ENCODE assay signal across 1 cellular context in the genomic region with DNA sequence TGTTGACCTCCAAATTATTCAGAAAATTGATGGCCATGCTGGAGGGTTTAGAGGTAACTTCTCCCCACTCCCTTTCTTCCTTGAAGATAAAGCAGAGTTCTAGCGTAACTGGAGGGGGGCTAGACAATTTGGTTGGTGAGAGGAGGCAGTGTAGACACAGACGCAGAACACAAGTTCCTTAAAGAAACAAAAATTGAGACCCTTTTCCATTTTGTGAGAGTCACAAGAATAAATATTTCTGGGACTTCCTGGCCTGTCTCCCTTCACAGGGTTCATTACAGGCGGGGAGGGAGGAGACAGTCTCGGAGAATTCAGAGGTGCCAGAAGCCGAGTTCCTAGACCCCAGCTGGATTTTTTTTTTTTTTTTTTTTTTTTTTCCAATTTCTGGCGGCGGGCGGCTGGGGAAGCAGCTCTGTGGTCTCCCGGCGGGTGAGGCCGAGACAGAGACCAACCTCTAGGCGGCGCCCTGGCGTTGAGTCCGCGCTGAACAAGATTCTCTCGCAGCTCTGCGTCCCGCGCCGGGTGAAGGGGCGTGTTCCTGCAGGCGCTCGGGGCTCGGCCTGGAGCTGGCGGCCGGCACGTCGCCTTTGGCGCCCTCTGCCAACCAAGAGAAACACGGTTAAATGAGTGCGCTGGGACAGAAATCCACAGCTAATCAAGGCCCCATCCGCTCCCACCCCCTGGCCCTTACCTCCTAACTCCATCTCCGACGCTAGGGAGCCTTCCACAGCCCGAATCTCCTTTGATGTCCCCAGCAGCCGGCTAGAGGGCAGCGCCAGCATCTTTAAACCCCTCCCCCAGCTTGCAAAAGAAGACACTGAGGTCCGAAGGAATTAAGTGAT.
TF ChIP-seq lines count a peak whose summit lies in the region.

No MANE protein-coding gene starts in this region.

TF ChIP-seq in GM12878, 131 proteins besides CTCF, POLR2A, EP300 and RAD21:
- TF ChIP-seq PAX5 (IDR thresholded peaks at IDR 0.05; ENCODE audit: borderline replicate concordance, low read depth, low read length) (no peak), ZNF384 (IDR thresholded peaks at IDR 0.05; ENCODE audit: borderline replicate concordance, low read depth, low read length) (peak; percentile 58), PML (IDR thresholded peaks at IDR 0.05; ENCODE audit: low read length) (no peak)
- TF ChIP-seq, protein P1, sequence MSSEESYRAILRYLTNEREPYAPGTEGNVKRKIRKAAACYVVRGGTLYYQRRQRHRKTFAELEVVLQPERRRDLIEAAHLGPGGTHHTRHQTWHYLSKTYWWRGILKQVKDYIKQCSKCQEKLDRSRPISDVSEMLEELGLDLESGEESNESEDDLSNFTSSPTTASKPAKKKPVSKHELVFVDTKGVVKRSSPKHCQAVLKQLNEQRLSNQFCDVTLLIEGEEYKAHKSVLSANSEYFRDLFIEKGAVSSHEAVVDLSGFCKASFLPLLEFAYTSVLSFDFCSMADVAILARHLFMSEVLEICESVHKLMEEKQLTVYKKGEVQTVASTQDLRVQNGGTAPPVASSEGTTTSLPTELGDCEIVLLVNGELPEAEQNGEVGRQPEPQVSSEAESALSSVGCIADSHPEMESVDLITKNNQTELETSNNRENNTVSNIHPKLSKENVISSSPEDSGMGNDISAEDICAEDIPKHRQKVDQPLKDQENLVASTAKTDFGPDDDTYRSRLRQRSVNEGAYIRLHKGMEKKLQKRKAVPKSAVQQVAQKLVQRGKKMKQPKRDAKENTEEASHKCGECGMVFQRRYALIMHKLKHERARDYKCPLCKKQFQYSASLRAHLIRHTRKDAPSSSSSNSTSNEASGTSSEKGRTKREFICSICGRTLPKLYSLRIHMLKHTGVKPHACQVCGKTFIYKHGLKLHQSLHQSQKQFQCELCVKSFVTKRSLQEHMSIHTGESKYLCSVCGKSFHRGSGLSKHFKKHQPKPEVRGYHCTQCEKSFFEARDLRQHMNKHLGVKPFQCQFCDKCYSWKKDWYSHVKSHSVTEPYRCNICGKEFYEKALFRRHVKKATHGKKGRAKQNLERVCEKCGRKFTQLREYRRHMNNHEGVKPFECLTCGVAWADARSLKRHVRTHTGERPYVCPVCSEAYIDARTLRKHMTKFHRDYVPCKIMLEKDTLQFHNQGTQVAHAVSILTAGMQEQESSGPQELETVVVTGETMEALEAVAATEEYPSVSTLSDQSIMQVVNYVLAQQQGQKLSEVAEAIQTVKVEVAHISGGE (CRISPR knock-in tag; IDR thresholded peaks at IDR 0.05), result no peak
